ENCODE assay signal across 9 cellular contexts in genomic region chr5:34684281-34684979, GRCh38. TPM values are rescaled to one million over a fixed set of nuclear protein-coding genes. Genes with fewer than 3 reads are reported as not detected.
DNase-seq lines count a peak whose midpoint lies in the region; ATAC-seq, FAIRE-seq and TF ChIP-seq lines count a peak whose summit lies in the region.
"Had no signal": no experiment of that assay in that cellular context is flagged by ENCODE, and none has a peak within 500 bp of the region (broad histone marks: within the 10 kb centered on the region; RNA-seq: fewer than 3 reads in every experiment).

No MANE protein-coding gene starts in this region.

- no peaks in the 10 kb centered on the region for H3K9me3 Mint-ChIP-seq in activated CD8-positive, alpha-beta T cell treated with anti-CD3 and anti-CD28 coated beads for 36 hours

- H3K27me3 Mint-ChIP-seq in activated CD8-positive, alpha-beta T cell treated with anti-CD3 and anti-CD28 coated beads for 36 hours: peaks cover 2% of the 10 kb centered on the region

- no peaks in the 10 kb centered on the region for H3K9me2 ChIP-seq in SK-N-SH

- ATAC-seq in A549: peak; percentile 13 to 27; a peak in 3 of 6 replicates
- ATAC-seq in activated CD8-positive, alpha-beta T cell treated with anti-CD3 and anti-CD28 coated beads for 36 hours: no peak

- TF ChIP-seq POLR2A in A549 (IDR thresholded peaks at IDR 0.05; ENCODE audit: low read length): no peak

- peaks cover 93% of the 10 kb centered on the region for H3K79me2 ChIP-seq in SK-N-SH (ENCODE audit: insufficient read depth)

- intact Hi-C loops in activated CD8-positive, alpha-beta T cell treated with anti-CD3 and anti-CD28 coated beads for 36 hours (cut with micrococcal nuclease): no loop called here

- H3K4me3 ChIP-seq in A549 (no peak overlapping the region), SK-N-SH (ENCODE audit: low read depth in 2 of 2, low read length in 1 of 2) (no peak overlapping the region)

- H3K27ac ChIP-seq in A549 (peak overlapping the region; percentile 85 to 93), SK-N-SH (ENCODE audit: low read depth in 2 of 2, low read length in 1 of 2) (peak overlapping the region in 1 of 2 experiments; percentile 94; a peak in 2 of 4 replicates)

- H3K4me1 ChIP-seq in A549 (peaks cover 89% of the 10 kb centered on the region), SK-N-SH (ENCODE audit: control insufficient read depth in 1 of 2, insufficient read depth in 2 of 2, low read depth in 1 of 2, low read length in 1 of 2) (peaks cover 0 to 39% of the 10 kb centered on the region in 2 experiments)

- POLR2A ChIA-PET in A549 (lab: Yijun Ruan, JAX): no interaction called here
- POLR2A ChIA-PET in HEK293T (lab: Yijun Ruan, JAX): interaction anchor here (1.1 kb wide), 1 partner anchor 28 kb away, joined by 3 read pairs; the partner anchor contains the start of gene RAI14
- POLR2A ChIA-PET in SK-N-SH (lab: Yijun Ruan, JAX): no interaction called here
- POLR2A ChIA-PET in activated CD8-positive, alpha-beta T cell treated with anti-CD3 and anti-CD28 coated beads for 36 hours (lab: Charles Lee): no interaction called here

- DNase-seq in A549 (ENCODE audit: low read depth in 1 of 2, low spot score in 1 of 2) (peak; percentile 23 to 80), HEK293T (ENCODE audit: extremely low spot score) (peak; percentile 40), SK-N-SH (peak; percentile 6), iPS-NIHi11 (ENCODE audit: low spot score) (peak; percentile 45), SIG-M5 (lab: John Stamatoyannopoulos, UW) (no peak), COLO829 (ENCODE audit: low spot score) (no peak), NAMALWA (ENCODE audit: low spot score) (no peak)
- DNase-seq in activated CD8-positive, alpha-beta T cell treated with anti-CD3 and anti-CD28 coated beads for 36 hours: no peak
- DNase-seq: GDM1 had no signal

- no peak for TF ChIP-seq CTCF in A549 (IDR thresholded peaks at IDR 0.05)
- TF ChIP-seq CTCF in SK-N-SH (IDR thresholded peaks at IDR 0.05): peak; percentile 35
- no peak for TF ChIP-seq CTCF in activated CD8-positive, alpha-beta T cell treated with anti-CD3 and anti-CD28 coated beads for 36 hours (IDR thresholded peaks at IDR 0.05)

- no peak overlapping the region for H2AFZ ChIP-seq in SK-N-SH (ENCODE audit: low read depth)

- 34% methylated on average over 4 of the region's 4 CpGs for WGBS in A549 (ENCODE audit: missing lambda C conversion rate)
- WGBS in SK-N-SH (ENCODE audit: low lambda C conversion rate): 59% methylated on average over 4 of the region's 4 CpGs

- no peaks in the 10 kb centered on the region for H3K27me3 ChIP-seq in SK-N-SH (ENCODE audit: insufficient read depth)

- no peaks in the 10 kb centered on the region for H3K36me3 Mint-ChIP-seq in activated CD8-positive, alpha-beta T cell treated with anti-CD3 and anti-CD28 coated beads for 36 hours (ENCODE audit: low read depth)

- TF ChIP-seq RAD21 in A549 (conservative IDR thresholded peaks at IDR 0.05 in 1 of 2, IDR thresholded peaks at IDR 0.05 in 1 of 2) (no peak), SK-N-SH (IDR thresholded peaks at IDR 0.05; ENCODE audit: low read length) (no peak)

- no peaks in the 10 kb centered on the region for H3K4me1 Mint-ChIP-seq in activated CD8-positive, alpha-beta T cell treated with anti-CD3 and anti-CD28 coated beads for 36 hours (ENCODE audit: low read depth)

- CTCF ChIA-PET in A549 (lab: Yijun Ruan, JAX): interaction anchor here (0.5 to 3.8 kb wide), 10 partner anchors 12 to 214 kb away, joined by 3 to 21 read pairs (median 3); partner anchors contain the start of gene RAI14
- CTCF ChIA-PET in HEK293T (lab: Yijun Ruan, JAX): interaction anchor here (0.6 to 1.0 kb wide), 3 partner anchors 11 to 1234 kb away, joined by 3 to 4 read pairs (median 4); no protein-coding TSS in a partner anchor
- CTCF ChIA-PET in SK-N-SH (lab: Yijun Ruan, JAX): interaction anchor here (2.2 kb wide), 1 partner anchor 12 kb away, joined by 6 read pairs; no protein-coding TSS in a partner anchor
- CTCF ChIA-PET in activated CD8-positive, alpha-beta T cell treated with anti-CD3 and anti-CD28 coated beads for 36 hours (lab: Charles Lee): interaction anchor here (0.7 kb wide), 1 partner anchor 9 kb away, joined by 3 read pairs; no protein-coding TSS in a partner anchor

- H3K9ac ChIP-seq in SK-N-SH: peak overlapping the region; percentile 55; the same call in 1 of the 2 replicates

- H3K27ac Mint-ChIP-seq in activated CD8-positive, alpha-beta T cell treated with anti-CD3 and anti-CD28 coated beads for 36 hours: no peak overlapping the region

- FAIRE-seq in A549 (lab: Jason Lieb, UNC): no peak

- H3K4me2 ChIP-seq in A549 (peak overlapping the region; percentile 95), SK-N-SH (peak overlapping the region; percentile 4; the same call in 1 of the 2 replicates)

- H4K20me1 ChIP-seq in SK-N-SH (ENCODE audit: insufficient read depth): peaks cover 38% of the 10 kb centered on the region

- H3F3A ChIP-seq in SK-N-SH (replicated peaks; ENCODE audit: insufficient read depth): peaks cover 42% of the 10 kb centered on the region

- H3K9me3 ChIP-seq in A549: no peaks in the 10 kb centered on the region
- H3K9me3 ChIP-seq in SK-N-SH: no peaks in the 10 kb centered on the region

- TF ChIP-seq EP300 in A549 (IDR thresholded peaks at IDR 0.05): no peak
- TF ChIP-seq EP300 in SK-N-SH (IDR thresholded peaks at IDR 0.05; ENCODE audit: borderline replicate concordance in 1 of 2, low read depth in 1 of 2, low read length in 1 of 2): no peak

- H3K4me3 Mint-ChIP-seq in activated CD8-positive, alpha-beta T cell treated with anti-CD3 and anti-CD28 coated beads for 36 hours: no peak overlapping the region

- peaks cover 7 to 20% of the 10 kb centered on the region in 2 experiments for H3K36me3 ChIP-seq in SK-N-SH (replicated peaks in 1 of 2; ENCODE audit: control insufficient read depth in 1 of 2, insufficient read depth in 2 of 2, low read length in 1 of 2)

TF ChIP-seq in A549, 52 proteins besides CTCF, POLR2A, EP300 and RAD21:
- TF ChIP-seq JUN (IDR thresholded peaks at IDR 0.05) (no peak), HOXA7 (CRISPR knock-in tag; IDR thresholded peaks at IDR 0.05) (0 out of 2 replicates have a peak, but pooled peaks have one; percentile 39), ZSCAN20 (CRISPR knock-in tag; IDR thresholded peaks at IDR 0.05) (no peak), ELK1 (IDR thresholded peaks at IDR 0.05; ENCODE audit: low read depth, low read length) (no peak)

TF ChIP-seq in HEK293T, 16 proteins besides CTCF, POLR2A, EP300 and RAD21 (continues in another document):
- TF ChIP-seq HDGF (IDR thresholded peaks at IDR 0.05; ENCODE audit: borderline replicate concordance) (no peak), LEF1 (IDR thresholded peaks at IDR 0.05; ENCODE audit: borderline replicate concordance) (no peak), SP1 (IDR thresholded peaks at IDR 0.05) (no peak), ELF4 (IDR thresholded peaks at IDR 0.05) (no peak), ARNT (IDR thresholded peaks at IDR 0.05) (peak; percentile 56; the same call in 1 of the 2 replicates), TARDBP (IDR thresholded peaks at IDR 0.05) (no peak), L3MBTL2 (conservative IDR thresholded peaks at IDR 0.05) (no peak), NFRKB (IDR thresholded peaks at IDR 0.05) (no peak), BHLHE40 (IDR thresholded peaks at IDR 0.05; ENCODE audit: borderline replicate concordance) (no peak), FOXM1 (IDR thresholded peaks at IDR 0.05; ENCODE audit: borderline replicate concordance) (no peak)
- TF ChIP-seq, protein P1, sequence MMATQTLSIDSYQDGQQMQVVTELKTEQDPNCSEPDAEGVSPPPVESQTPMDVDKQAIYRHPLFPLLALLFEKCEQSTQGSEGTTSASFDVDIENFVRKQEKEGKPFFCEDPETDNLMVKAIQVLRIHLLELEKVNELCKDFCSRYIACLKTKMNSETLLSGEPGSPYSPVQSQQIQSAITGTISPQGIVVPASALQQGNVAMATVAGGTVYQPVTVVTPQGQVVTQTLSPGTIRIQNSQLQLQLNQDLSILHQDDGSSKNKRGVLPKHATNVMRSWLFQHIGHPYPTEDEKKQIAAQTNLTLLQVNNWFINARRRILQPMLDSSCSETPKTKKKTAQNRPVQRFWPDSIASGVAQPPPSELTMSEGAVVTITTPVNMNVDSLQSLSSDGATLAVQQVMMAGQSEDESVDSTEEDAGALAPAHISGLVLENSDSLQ (IDR thresholded peaks at IDR 0.05): peak; percentile 94

TF ChIP-seq in SK-N-SH, 30 proteins besides CTCF, POLR2A, EP300 and RAD21:
- TF ChIP-seq, protein P2, sequence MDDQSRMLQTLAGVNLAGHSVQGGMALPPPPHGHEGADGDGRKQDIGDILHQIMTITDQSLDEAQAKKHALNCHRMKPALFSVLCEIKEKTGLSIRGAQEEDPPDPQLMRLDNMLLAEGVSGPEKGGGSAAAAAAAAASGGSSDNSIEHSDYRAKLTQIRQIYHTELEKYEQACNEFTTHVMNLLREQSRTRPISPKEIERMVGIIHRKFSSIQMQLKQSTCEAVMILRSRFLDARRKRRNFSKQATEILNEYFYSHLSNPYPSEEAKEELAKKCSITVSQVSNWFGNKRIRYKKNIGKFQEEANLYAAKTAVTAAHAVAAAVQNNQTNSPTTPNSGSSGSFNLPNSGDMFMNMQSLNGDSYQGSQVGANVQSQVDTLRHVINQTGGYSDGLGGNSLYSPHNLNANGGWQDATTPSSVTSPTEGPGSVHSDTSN (IDR thresholded peaks at IDR 0.05): peak; percentile 53
- TF ChIP-seq RXRA (IDR thresholded peaks at IDR 0.05; ENCODE audit: borderline replicate concordance, low read depth): no peak

RNA-seq across cellular contexts. Expression of gene RAI14, which starts 28.3 kb away (rescaled TPM):
- 97.7 and 113 TPM in 2 replicates for polyA plus RNA-seq in A549 (2011; rRNA removed)
- polyA plus RNA-seq in A549 (2012; cell fraction: cytosol; rRNA removed): 65.8 and 66.3 TPM in 2 replicates
- 39.6 and 43.3 TPM in 2 replicates for polyA plus RNA-seq in A549 (2012; cell fraction: nucleus; rRNA removed)
- 71.9 to 76.7 TPM (median 75.3 TPM) in 3 replicates for polyA plus RNA-seq in A549 (2017; fragmentation: RNase III; extraction: RNeasy Plus Mini Kit Qiagen cat#74134 plus additional on column Dnase treatment)
- 168 and 240 TPM in 2 replicates for polyA minus RNA-seq in A549 (2011; rRNA and poly(A)+ RNA removed)
- polyA plus RNA-seq in SK-N-SH (2012; rRNA removed): 53.2 and 59.5 TPM in 2 replicates
- 59.7 and 67.7 TPM in 2 replicates for polyA plus RNA-seq in SK-N-SH (2012; cell fraction: cytosol; rRNA removed)
- 61.9 and 72.1 TPM in 2 replicates for polyA plus RNA-seq in SK-N-SH (2012; cell fraction: nucleus; rRNA removed)
- total RNA-seq in activated CD8-positive, alpha-beta T cell treated with anti-CD3 and anti-CD28 coated beads for 36 hours: 1 to 10 TPM; 1.1 to 2.3 TPM

Comparison
In these comparisons a context has a peak if more than half of its experiments do, and no peak if none do; other contexts are left out.
1. DNase-seq: peak in A549 (2 of 2), HEK293T (single experiment), SK-N-SH (single experiment) and iPS-NIHi11 (single experiment); none in SIG-M5 (single experiment), activated CD8-positive, alpha-beta T cell treated with anti-CD3 and anti-CD28 coated beads for 36 hours (single experiment), COLO829 (single experiment) and NAMALWA (single experiment).